In genomic region chr6:80605165-80605989, GRCh38 we compare ENCODE assay signal across 8 cellular contexts.
A peak's percentile ranks its signal among the peaks of the same experiment; 100 is the strongest.
DNase-seq lines count a peak whose midpoint lies in the region; ATAC-seq, FAIRE-seq and TF ChIP-seq lines count a peak whose summit lies in the region.

No MANE protein-coding gene starts in this region.

- H3K36me3 Mint-ChIP-seq in activated CD4-positive, alpha-beta memory T cell treated with anti-CD3 and anti-CD28 coated beads, Interleukin-2, amount 10 ng/mL, durations not matched to agents 7 days and 5 days (ENCODE audit: low read depth): no peaks in the 10 kb centered on the region
- H3K36me3 Mint-ChIP-seq in activated CD4-positive, alpha-beta memory T cell treated with anti-CD3 and anti-CD28 coated beads for 36 hours: no peaks in the 10 kb centered on the region

- 21 to 30% (median 26%) methylated on average over 4 of the region's 4 CpGs for WGBS in spleen, 5 donors

- 0 out of 3 replicates have a peak, but pooled peaks have one; percentile 33 for ATAC-seq in SK-N-SH treated with all-trans-retinoic acid at 6 μM for 48 hours

- H3K4me3 ChIP-seq in spleen: no peak overlapping the region

- H3K4me1 ChIP-seq in spleen: peaks cover 0 to 6% (median 0%) of the 10 kb centered on the region in 6 donors

- CTCF ChIA-PET in activated CD4-positive, alpha-beta memory T cell treated with anti-CD3 and anti-CD28 coated beads, Interleukin-2, amount 10 ng/mL, durations not matched to agents 7 days and 5 days (lab: Charles Lee): interaction anchor here (0.7 to 1.1 kb wide), 2 partner anchors 18 to 1148 kb away, joined by 3 read pairs; no protein-coding TSS in a partner anchor
- CTCF ChIA-PET in activated CD4-positive, alpha-beta memory T cell treated with anti-CD3 and anti-CD28 coated beads for 36 hours (lab: Charles Lee): interaction anchor here (1.6 kb wide), 1 partner anchor 1148 kb away, joined by 13 read pairs; the partner anchor contains the start of gene TENT5A

- no peaks in the 10 kb centered on the region for H3K27me3 ChIP-seq in spleen (replicated peaks in 1 of 7)

- H3K9me3 Mint-ChIP-seq in activated CD4-positive, alpha-beta memory T cell treated with anti-CD3 and anti-CD28 coated beads, Interleukin-2, amount 10 ng/mL, durations not matched to agents 7 days and 5 days: no peaks in the 10 kb centered on the region
- no peaks in the 10 kb centered on the region for H3K9me3 Mint-ChIP-seq in activated CD4-positive, alpha-beta memory T cell treated with anti-CD3 and anti-CD28 coated beads for 36 hours

- H3K27ac ChIP-seq in spleen: no peak overlapping the region

- POLR2A ChIA-PET in activated CD4-positive, alpha-beta memory T cell treated with anti-CD3 and anti-CD28 coated beads, Interleukin-2, amount 10 ng/mL, durations not matched to agents 7 days and 5 days (lab: Charles Lee): no interaction called here
- POLR2A ChIA-PET in activated CD4-positive, alpha-beta memory T cell treated with anti-CD3 and anti-CD28 coated beads for 36 hours (lab: Charles Lee): no interaction called here

- no peak for TF ChIP-seq POLR2A in spleen (IDR thresholded peaks at IDR 0.05)

- intact Hi-C loops in spleen (cut with DNase I; ENCODE audit: low total_unique reads): no loop called here
- intact Hi-C loops in activated CD4-positive, alpha-beta memory T cell treated with anti-CD3 and anti-CD28 coated beads for 36 hours (cut with micrococcal nuclease): loop anchor here (1.0 kb wide), 1 partner anchor 1147 kb away; the partner anchor contains the start of gene TENT5A

- no peak overlapping the region for H3K27ac Mint-ChIP-seq in activated CD4-positive, alpha-beta memory T cell treated with anti-CD3 and anti-CD28 coated beads, Interleukin-2, amount 10 ng/mL, durations not matched to agents 7 days and 5 days
- no peak overlapping the region for H3K27ac Mint-ChIP-seq in activated CD4-positive, alpha-beta memory T cell treated with anti-CD3 and anti-CD28 coated beads for 36 hours

- FAIRE-seq in A204.1 (lab: Jason Lieb, UNC) (peak; percentile 56), frontal cortex (lab: Jason Lieb, UNC) (peak; percentile 72)

- no peak overlapping the region for H3K4me3 Mint-ChIP-seq in activated CD4-positive, alpha-beta memory T cell treated with anti-CD3 and anti-CD28 coated beads, Interleukin-2, amount 10 ng/mL, durations not matched to agents 7 days and 5 days
- H3K4me3 Mint-ChIP-seq in activated CD4-positive, alpha-beta memory T cell treated with anti-CD3 and anti-CD28 coated beads for 36 hours: no peak overlapping the region

- peak; percentile 51 for TF ChIP-seq CTCF in GM12873 (IDR thresholded peaks at IDR 0.05; ENCODE audit: insufficient read depth, low read depth, low read length, missing control alignments)
- TF ChIP-seq CTCF in spleen (IDR thresholded peaks at IDR 0.05 in 8 of 11, conservative IDR thresholded peaks at IDR 0.05 in 3 of 11): peak in 9 of 11 experiments; percentile 25 to 68 (median 39)

- no peaks in the 10 kb centered on the region for H3K36me3 ChIP-seq in spleen

- peak; percentile 4 for DNase-seq in HuH-7.5 (ENCODE audit: low spot score)
- DNase-seq in frontal cortex (ENCODE audit: low spot score in 2 of 2): no peak
- no peak for DNase-seq in spleen
- DNase-seq in activated CD4-positive, alpha-beta memory T cell treated with anti-CD3 and anti-CD28 coated beads, Interleukin-2, amount 10 ng/mL, durations not matched to agents 7 days and 5 days: no peak
- no peak for DNase-seq in activated CD4-positive, alpha-beta memory T cell treated with anti-CD3 and anti-CD28 coated beads for 36 hours

- H3K4me1 Mint-ChIP-seq in activated CD4-positive, alpha-beta memory T cell treated with anti-CD3 and anti-CD28 coated beads, Interleukin-2, amount 10 ng/mL, durations not matched to agents 7 days and 5 days: no peaks in the 10 kb centered on the region
- H3K4me1 Mint-ChIP-seq in activated CD4-positive, alpha-beta memory T cell treated with anti-CD3 and anti-CD28 coated beads for 36 hours (ENCODE audit: low read depth): no peaks in the 10 kb centered on the region

- peaks cover 1% of the 10 kb centered on the region for H3K27me3 Mint-ChIP-seq in activated CD4-positive, alpha-beta memory T cell treated with anti-CD3 and anti-CD28 coated beads, Interleukin-2, amount 10 ng/mL, durations not matched to agents 7 days and 5 days
- no peaks in the 10 kb centered on the region for H3K27me3 Mint-ChIP-seq in activated CD4-positive, alpha-beta memory T cell treated with anti-CD3 and anti-CD28 coated beads for 36 hours

- no peaks in the 10 kb centered on the region for H3K9me3 ChIP-seq in spleen

TF ChIP-seq in SK-N-SH treated with all-trans-retinoic acid at 6 μM for 48 hours, 23 proteins besides CTCF, POLR2A, EP300 and RAD21:
- TF ChIP-seq TSHZ2 (CRISPR knock-in tag; IDR thresholded peaks at IDR 0.05) (no peak), CREB5 (CRISPR knock-in tag; IDR thresholded peaks at IDR 0.05; ENCODE audit: low read depth) (no peak), ZFP30 (CRISPR knock-in tag; IDR thresholded peaks at IDR 0.05) (no peak), GLIS3 (CRISPR knock-in tag; IDR thresholded peaks at IDR 0.05) (no peak), TOX (CRISPR knock-in tag; IDR thresholded peaks at IDR 0.05; ENCODE audit: borderline replicate concordance) (no peak), ESRRG (CRISPR knock-in tag; IDR thresholded peaks at IDR 0.05) (no peak), ZNF565 (CRISPR knock-in tag; conservative IDR thresholded peaks at IDR 0.05; ENCODE audit: low read depth) (no peak), TCF4 (CRISPR knock-in tag; IDR thresholded peaks at IDR 0.05; ENCODE audit: borderline replicate concordance) (no peak), POU6F1 (CRISPR knock-in tag; IDR thresholded peaks at IDR 0.05; ENCODE audit: borderline replicate concordance, low read depth) (no peak), ARNTL (CRISPR knock-in tag; IDR thresholded peaks at IDR 0.05; ENCODE audit: borderline replicate concordance, low read depth) (no peak), PPARA (CRISPR knock-in tag; IDR thresholded peaks at IDR 0.05; ENCODE audit: borderline replicate concordance) (no peak), ZC3H10 (CRISPR knock-in tag; IDR thresholded peaks at IDR 0.05) (no peak), CSRNP3 (CRISPR knock-in tag; IDR thresholded peaks at IDR 0.05) (no peak), OSR1 (CRISPR knock-in tag; IDR thresholded peaks at IDR 0.05) (no peak)
